ENCODE assay signal across 29 cellular contexts in the genomic region with DNA sequence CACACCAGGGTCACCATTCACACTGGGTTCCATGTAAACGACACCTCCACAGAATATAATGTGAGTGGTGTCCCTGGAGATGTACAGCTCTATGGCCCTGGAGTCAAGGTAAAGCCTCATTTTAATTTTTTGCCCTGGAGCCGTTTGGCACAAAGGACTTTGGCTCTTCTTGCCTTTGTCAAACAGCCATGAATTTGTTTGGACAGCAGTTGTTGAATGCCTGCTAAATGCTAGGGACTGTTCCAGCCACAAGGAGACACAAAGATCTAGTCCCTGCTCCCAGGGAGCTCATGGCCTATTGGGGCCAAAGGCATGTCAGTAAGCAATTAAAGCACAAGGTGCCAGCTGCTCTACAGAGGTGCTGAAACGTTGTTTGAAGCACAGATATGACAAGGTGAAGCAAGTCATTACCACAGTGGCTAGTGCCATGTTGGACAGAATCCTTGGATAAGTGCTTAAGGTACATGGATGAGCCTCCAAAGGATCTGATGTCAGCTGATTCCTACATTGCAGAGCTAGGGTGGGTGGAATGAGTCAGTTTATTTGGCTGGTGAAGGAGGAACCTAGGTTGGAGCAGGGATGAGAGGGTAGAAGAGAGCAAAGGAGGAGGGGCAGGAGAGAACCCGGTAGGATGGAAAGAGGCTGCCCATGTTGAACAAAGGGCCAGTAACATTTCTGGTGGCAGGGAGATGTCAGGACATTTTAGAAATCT.
DNase-seq lines count a peak whose midpoint lies in the region; ATAC-seq and TF ChIP-seq lines count a peak whose summit lies in the region.
"Had no signal": no experiment of that assay in that cellular context is flagged by ENCODE, and none has a peak within 500 bp of the region (broad histone marks: within the 10 kb centered on the region; RNA-seq: fewer than 3 reads in every experiment).

No MANE protein-coding gene starts in this region.

- ATAC-seq in Right ventricle myocardium inferior (peak; percentile 95), heart right ventricle (peak; percentile 31 to 96 (median 82)), psoas muscle (peak in 3 of 4 donors; percentile 25 to 93 (median 61)), HG02623 (IDR thresholded peaks at IDR 0.05; ENCODE audit: unreplicated experiment) (no peak)
- ATAC-seq: activated CD8-positive, alpha-beta T cell treated with anti-CD3 and anti-CD28 coated beads for 36 hours; activated T-helper 17 cell treated with anti-CD3 and anti-CD28 coated beads, Interleukin-2, amount 50 U/mL, for 72 hours; HCT116; lower lobe of right lung; naive thymus-derived CD4-positive, alpha-beta T cell had no signal

- H3K27me3 Mint-ChIP-seq in endothelial cell (ENCODE audit: unreplicated experiment): peaks cover 7% of the 10 kb centered on the region
- H3K27me3 Mint-ChIP-seq: activated CD8-positive, alpha-beta T cell treated with anti-CD3 and anti-CD28 coated beads for 36 hours; brain; CD4-positive, alpha-beta T cell had no signal

- H3K27ac ChIP-seq in right atrium auricular region: no peak overlapping the region
- H3K27ac ChIP-seq in heart right ventricle: peak overlapping the region in 8 of 10 donors; percentile 27 to 54 (median 40)
- no peak overlapping the region for H3K27ac ChIP-seq in psoas muscle
- H3K27ac ChIP-seq: colonic mucosa, epithelial cell of prostate, lower lobe of right lung, neutrophil, prostate gland had no signal

- H3K36me3 ChIP-seq in right atrium auricular region (peaks cover 9% of the 10 kb centered on the region), heart right ventricle (peaks cover 0 to 61% (median 12%) of the 10 kb centered on the region in 9 donors), psoas muscle (ENCODE audit: insufficient read depth in 1 of 2, low read depth in 1 of 2) (no peaks in the 10 kb centered on the region)
- H3K36me3 ChIP-seq: colonic mucosa, prostate gland had no signal

- peaks cover 40% of the 10 kb centered on the region for H3K36me3 Mint-ChIP-seq in endothelial cell (ENCODE audit: low read depth, unreplicated experiment)
- H3K36me3 Mint-ChIP-seq: brain; naive thymus-derived CD4-positive, alpha-beta T cell; stimulated activated effector memory CD8-positive, alpha-beta T cell treated with anti-CD3 and anti-CD28 coated beads, Interleukin-12 subunit alpha, Interleukin-12 subunit beta, amount 100 ng/mL, for 72 hours had no signal

- H3K27ac Mint-ChIP-seq in endothelial cell (ENCODE audit: unreplicated experiment): no peak overlapping the region
- H3K27ac Mint-ChIP-seq: activated CD8-positive, alpha-beta T cell treated with anti-CD3 and anti-CD28 coated beads for 36 hours; activated T-helper 17 cell treated with anti-CD3 and anti-CD28 coated beads, Interleukin-2, amount 50 U/mL, for 72 hours; CD4-positive, alpha-beta T cell; naive thymus-derived CD4-positive, alpha-beta T cell; stimulated activated effector memory CD8-positive, alpha-beta T cell treated with anti-CD3 and anti-CD28 coated beads, Interleukin-12 subunit alpha, Interleukin-12 subunit beta, amount 100 ng/mL, for 72 hours; T-helper 2 cell treated with Interferon-gamma antibody and Interleukin-4, amounts not matched to agents 5 μg/mL and 100 μg/mL, for 36 hours; type B pancreatic cell had no signal

- peaks cover 28% of the 10 kb centered on the region for H3K4me1 Mint-ChIP-seq in endothelial cell (ENCODE audit: unreplicated experiment)
- H3K4me1 Mint-ChIP-seq: activated T-helper 17 cell treated with anti-CD3 and anti-CD28 coated beads, Interleukin-2, amount 50 U/mL, for 72 hours; naive thymus-derived CD4-positive, alpha-beta T cell; stimulated activated effector memory CD8-positive, alpha-beta T cell treated with anti-CD3 and anti-CD28 coated beads, Interleukin-12 subunit alpha, Interleukin-12 subunit beta, amount 100 ng/mL, for 72 hours had no signal

- 37 to 64% methylated on average over 4 of the region's 4 CpGs for WGBS in heart right ventricle, 2 donors
- 36 to 44% (median 41%) methylated on average over 4 of the region's 4 CpGs for WGBS in psoas muscle, 3 donors

- H3K4me1 ChIP-seq in right atrium auricular region (peaks cover 0 to 10% of the 10 kb centered on the region in 2 donors), heart right ventricle (peaks cover 0 to 24% (median 5%) of the 10 kb centered on the region in 9 donors), psoas muscle (no peaks in the 10 kb centered on the region)
- H3K4me1 ChIP-seq: colonic mucosa, prostate gland had no signal

- no peaks in the 10 kb centered on the region for H3K9me3 ChIP-seq in right atrium auricular region
- no peaks in the 10 kb centered on the region for H3K9me3 ChIP-seq in heart right ventricle
- H3K9me3 ChIP-seq in psoas muscle: no peaks in the 10 kb centered on the region
- H3K9me3 ChIP-seq: colonic mucosa, lower lobe of right lung, neutrophil, prostate gland had no signal

- DNase-seq in Right ventricle myocardium inferior (ENCODE audit: missing footprints) (no peak), right atrium auricular region (ENCODE audit: low spot score) (no peak), NCI-H345 treated with DMSO at 0.1 percent for 48 hours (lab: John Stamatoyannopoulos, UW; ENCODE audit: unreplicated experiment) (peak; percentile 80), heart right ventricle (peak in 1 of 2 donors; percentile 28), psoas muscle (no peak), endothelial cell (ENCODE audit: low spot score) (no peak), iPS-NIHi11 (ENCODE audit: low spot score) (no peak)
- DNase-seq: activated CD8-positive, alpha-beta T cell treated with anti-CD3 and anti-CD28 coated beads for 36 hours; activated naive CD4-positive, alpha-beta T cell treated with anti-CD3 and anti-CD28 coated beads, Interleukin-2, amount 50 U/mL, for 16 hours; CD4-positive, alpha-beta T cell; colonic mucosa; effector CD8-positive, alpha-beta T cell; lower lobe of right lung; naive thymus-derived CD4-positive, alpha-beta T cell; NCI-H1092; NCI-H187 treated with DMSO at 0.1 percent for 48 hours; NCI-H446 treated with DMSO at 0.1 percent for 48 hours; SIG-M5; stimulated activated CD4-positive, alpha-beta T cell treated with anti-CD3 and anti-CD28 coated beads, Interleukin-15, amount 100 ng/mL, for 24 hours had no signal

- H3K4me3 ChIP-seq in right atrium auricular region: no peak overlapping the region
- no peak overlapping the region for H3K4me3 ChIP-seq in heart right ventricle
- H3K4me3 ChIP-seq in psoas muscle: no peak overlapping the region
- H3K4me3 ChIP-seq: colonic mucosa, lower lobe of right lung, prostate gland had no signal

- H3K27me3 ChIP-seq in right atrium auricular region (no peaks in the 10 kb centered on the region), heart right ventricle (no peaks in the 10 kb centered on the region), psoas muscle (ENCODE audit: insufficient read depth in 3 of 3, low read length in 2 of 3) (no peaks in the 10 kb centered on the region)
- H3K27me3 ChIP-seq: colonic mucosa, neutrophil had no signal

- no peaks in the 10 kb centered on the region for H3K9me3 Mint-ChIP-seq in endothelial cell (ENCODE audit: unreplicated experiment)
- H3K9me3 Mint-ChIP-seq: activated CD8-positive, alpha-beta T cell treated with anti-CD3 and anti-CD28 coated beads for 36 hours; activated T-helper 17 cell treated with anti-CD3 and anti-CD28 coated beads, Interleukin-2, amount 50 U/mL, for 72 hours; CD4-positive, alpha-beta T cell; naive thymus-derived CD4-positive, alpha-beta T cell; stimulated activated effector memory CD8-positive, alpha-beta T cell treated with anti-CD3 and anti-CD28 coated beads, Interleukin-12 subunit alpha, Interleukin-12 subunit beta, amount 100 ng/mL, for 72 hours; T-helper 2 cell treated with Interferon-gamma antibody and Interleukin-4, amounts not matched to agents 5 μg/mL and 100 μg/mL, for 36 hours; type B pancreatic cell had no signal

- TF ChIP-seq CTCF in right atrium auricular region (IDR thresholded peaks at IDR 0.05) (no peak), heart right ventricle (IDR thresholded peaks at IDR 0.05) (peak in 1 of 9 donors; percentile 14), psoas muscle (IDR thresholded peaks at IDR 0.05) (no peak), endothelial cell (IDR thresholded peaks at IDR 0.05; ENCODE audit: unreplicated experiment) (no peak)

- no peak overlapping the region for H3K4me3 Mint-ChIP-seq in endothelial cell (ENCODE audit: unreplicated experiment)
- H3K4me3 Mint-ChIP-seq: activated CD8-positive, alpha-beta T cell treated with anti-CD3 and anti-CD28 coated beads for 36 hours; activated T-helper 17 cell treated with anti-CD3 and anti-CD28 coated beads, Interleukin-2, amount 50 U/mL, for 72 hours; brain; CD4-positive, alpha-beta T cell; naive thymus-derived CD4-positive, alpha-beta T cell; stimulated activated effector memory CD8-positive, alpha-beta T cell treated with anti-CD3 and anti-CD28 coated beads, Interleukin-12 subunit alpha, Interleukin-12 subunit beta, amount 100 ng/mL, for 72 hours; T-helper 2 cell treated with Interferon-gamma antibody and Interleukin-4, amounts not matched to agents 5 μg/mL and 100 μg/mL, for 36 hours; type B pancreatic cell had no signal

- intact Hi-C loops in Right ventricle myocardium inferior (cut with DNase I) (loop anchor here (1.0 kb wide), 1 partner anchor 48 kb away; no protein-coding TSS in a partner anchor), heart right ventricle (cut with DNase I) (loop anchor here in 1 of 10 donors (1.0 kb wide), 1 partner anchor 22 kb away; no protein-coding TSS in a partner anchor), psoas muscle (cut with DNase I) (no loop called here)

Comparison
In these comparisons a context has a peak if more than half of its experiments do, and no peak if none do; other contexts are left out.
1. H3K27ac ChIP-seq: peak in heart right ventricle (8 of 10); none in right atrium auricular region (0 of 2) and psoas muscle (single experiment).